ENCODE assay signal across 21 cellular contexts in the genomic region with DNA sequence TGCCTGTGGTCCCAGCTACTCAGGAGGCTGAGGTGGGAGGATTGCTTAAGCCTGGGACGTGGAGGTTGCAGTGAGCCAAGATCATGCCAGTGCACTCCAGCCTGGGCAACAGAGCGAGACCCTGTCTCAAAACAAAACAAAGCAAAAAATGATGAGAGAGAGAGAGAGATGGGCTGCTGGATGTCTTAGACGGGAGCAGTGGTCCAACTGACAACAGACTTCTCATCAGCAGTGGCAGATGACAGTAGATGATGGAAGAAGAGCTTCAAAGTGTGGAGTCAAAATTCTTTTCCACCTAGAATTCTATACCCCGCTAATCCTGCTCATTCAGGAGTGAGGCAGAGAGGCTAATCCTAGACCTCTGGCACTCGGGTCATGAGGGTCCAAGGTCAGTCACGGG. TPM values are rescaled to one million over a fixed set of nuclear protein-coding genes. Genes with fewer than 3 reads are reported as not detected.
DNase-seq lines count a peak whose midpoint lies in the region; ATAC-seq, FAIRE-seq and TF ChIP-seq lines count a peak whose summit lies in the region.
"Had no signal": no experiment of that assay in that cellular context is flagged by ENCODE, and none has a peak within 500 bp of the region (broad histone marks: within the 10 kb centered on the region; RNA-seq: fewer than 3 reads in every experiment).

No MANE protein-coding gene starts in this region.

- FAIRE-seq in HepG2 (lab: Jason Lieb, UNC): no peak
- FAIRE-seq: A549 had no signal

- WGBS in HepG2 (ENCODE audit: low lambda C conversion rate): 90% methylated on average over 3 of the region's 6 CpGs

- TF ChIP-seq RAD21 in HepG2 (CRISPR knock-in tag; IDR thresholded peaks at IDR 0.05): no peak

- no peak for ATAC-seq in Right ventricle myocardium superior (ENCODE audit: poor library complexity)
- ATAC-seq in HepG2: no peak
- ATAC-seq: A549 had no signal

- H3K79me2 ChIP-seq in HepG2 (ENCODE audit: insufficient read depth, low read length): no peaks in the 10 kb centered on the region

- TF ChIP-seq CTCF in left ventricle myocardium inferior (IDR thresholded peaks at IDR 0.05; ENCODE audit: borderline replicate concordance) (no peak), HepG2 (CRISPR knock-in tag; IDR thresholded peaks at IDR 0.05) (no peak)

- H4K20me1 ChIP-seq in HepG2 (ENCODE audit: insufficient read depth, low read length): no peaks in the 10 kb centered on the region

- H3K36me3 ChIP-seq in left ventricle myocardium inferior (peaks cover 27% of the 10 kb centered on the region), HepG2 (replicated peaks in 1 of 2; ENCODE audit: control insufficient read depth in 1 of 2, insufficient read depth in 2 of 2, low read length in 2 of 2) (peaks cover 9 to 23% of the 10 kb centered on the region in 2 experiments)
- H3K36me3 ChIP-seq: HAP-1 had no signal

- CTCF ChIA-PET in HepG2 (lab: Yijun Ruan, JAX; ENCODE audit: low intra/inter-chr PET ratio, low total read pairs): no interaction called here

- H3K27me3 ChIP-seq in left ventricle myocardium inferior (ENCODE audit: low read depth) (no peaks in the 10 kb centered on the region), HepG2 (ENCODE audit: control insufficient read depth in 1 of 2, insufficient read depth in 2 of 2, low read length in 2 of 2) (no peaks in the 10 kb centered on the region)
- H3K27me3 ChIP-seq: BLaER1 had no signal

- no peak overlapping the region for H3K9ac ChIP-seq in HepG2 (ENCODE audit: insufficient read depth, low read depth, low read length)
- H3K9ac ChIP-seq: BLaER1, GM23248 had no signal

- no peak overlapping the region for H2AFZ ChIP-seq in HepG2 (ENCODE audit: low read length)
- H2AFZ ChIP-seq: GM23248 had no signal

- no peak for TF ChIP-seq EP300 in HepG2 (IDR thresholded peaks at IDR 0.05; ENCODE audit: low read depth in 2 of 2, low read length in 2 of 2)
- no peak for TF ChIP-seq EP300 in HepG2 (CRISPR knock-in tag; IDR thresholded peaks at IDR 0.05; ENCODE audit: borderline replicate concordance)

- H3K27ac ChIP-seq in left ventricle myocardium inferior (replicated peaks) (no peak overlapping the region), HepG2 (ENCODE audit: extremely low read length, insufficient read depth, low read length) (no peak overlapping the region), substantia nigra (ENCODE audit: low read depth, low read length, poor library complexity, severe bottlenecking) (peak overlapping the region; percentile 51)
- H3K27ac ChIP-seq: 22Rv1, A549, GM23248 had no signal

- no peak overlapping the region for H3K4me2 ChIP-seq in HepG2 (ENCODE audit: low read depth, low read length)
- H3K4me2 ChIP-seq: A549, BLaER1 had no signal

- intact Hi-C loops in Right ventricle myocardium superior (cut with DNase I): no loop called here
- intact Hi-C loops in left ventricle myocardium inferior (cut with micrococcal nuclease): no loop called here
- intact Hi-C loops in HepG2 (cut with micrococcal nuclease; ENCODE audit: unreplicated experiment): no loop called here

- peak; percentile 6 for DNase-seq in Right ventricle myocardium superior
- no peak for DNase-seq in left ventricle myocardium inferior
- no peak for DNase-seq in HepG2 (ENCODE audit: low spot score)
- no peak for DNase-seq in substantia nigra (lab: John Stamatoyannopoulos, UW)
- DNase-seq in NCI-H2107 treated with DMSO at 0.1 percent for 48 hours (lab: John Stamatoyannopoulos, UW; ENCODE audit: unreplicated experiment): no peak
- DNase-seq in G401 (ENCODE audit: low spot score): no peak
- no peak for DNase-seq in ecto neural progenitor cell (ENCODE audit: low spot score)
- DNase-seq: AML-193; CD4-positive, alpha-beta memory T cell; DMS153; DMS79; GF-D8; GM23248 had no signal

- in situ Hi-C loops in HepG2 (cut with HindIII; ENCODE audit: extremely low pct_ligation_motif_present, low pct_unique_long_range_greater_than_20kb): no loop called here
- in situ Hi-C loops in G401 (cut with HindIII; ENCODE audit: low sequenced_read_pairs): no loop called here

- H3K9me3 ChIP-seq in left ventricle myocardium inferior (replicated peaks) (no peaks in the 10 kb centered on the region), HepG2 (ENCODE audit: low read length) (no peaks in the 10 kb centered on the region)
- H3K9me3 ChIP-seq: A549, BLaER1, HAP-1 had no signal

- no peak overlapping the region for H3K4me3 ChIP-seq in left ventricle myocardium inferior
- H3K4me3 ChIP-seq in HepG2 (replicated peaks in 1 of 3; ENCODE audit: insufficient read depth in 1 of 3, low read depth in 2 of 3, low read length in 3 of 3): no peak overlapping the region
- H3K4me3 ChIP-seq: A549, BLaER1, GM23248, HAP-1 had no signal

- H3K4me1 ChIP-seq in left ventricle myocardium inferior (peaks cover 63% of the 10 kb centered on the region), HepG2 (ENCODE audit: insufficient read depth, low read length) (peaks cover 13% of the 10 kb centered on the region; the same call in 1 of the 2 replicates)
- H3K4me1 ChIP-seq: A549, HAP-1 had no signal

- POLR2A ChIA-PET in HepG2 (lab: Yijun Ruan, JAX): interaction anchor here (1.2 to 1.3 kb wide), 2 partner anchors 9 to 68 kb away, joined by 4 to 7 read pairs; no protein-coding TSS in a partner anchor

- BruUV-seq in HepG2 (replicated peaks; lab: Mats Ljungman, UMichigan): no TSS peak

- no peak for TF ChIP-seq POLR2A in HepG2 (IDR thresholded peaks at IDR 0.05; ENCODE audit: insufficient read depth in 1 of 2, low read depth in 2 of 2, low read length in 2 of 2)

TF ChIP-seq in HepG2, 621 proteins besides CTCF, POLR2A, EP300 and RAD21 (continues in another document):
- TF ChIP-seq ZNF317 (CRISPR knock-in tag; IDR thresholded peaks at IDR 0.05): peak; percentile 94

RNA-seq across cellular contexts. Expression of gene ACR, which starts 29.0 kb away (rescaled TPM):
- total RNA-seq in Right ventricle myocardium superior: 0.43 TPM
- 0.30 TPM for total RNA-seq in left ventricle myocardium inferior
- not detected in 2 replicates for total RNA-seq in HepG2 (2016; rRNA removed; fragmentation: Illumina TruSeq; extraction: Trizol)
- not detected in 2 replicates for total RNA-seq in HepG2 (2016; cell fraction: cytosol; rRNA removed; fragmentation: Illumina TruSeq; extraction: Trizol; ENCODE audit: low read depth)
- not detected in 2 replicates for total RNA-seq in HepG2 (2016; cell fraction: insoluble cytoplasmic fraction; rRNA removed; fragmentation: Illumina TruSeq; extraction: Trizol)
- not detected in 2 replicates for total RNA-seq in HepG2 (2016; cell fraction: membrane; rRNA removed; fragmentation: Illumina TruSeq; extraction: Trizol)
- total RNA-seq in HepG2 (2016; cell fraction: nucleus; rRNA removed; fragmentation: Illumina TruSeq; extraction: Trizol): not detected in 2 replicates
- polyA plus RNA-seq in HepG2 (2011; rRNA removed): 0.15 and 0.29 TPM in 2 replicates
- polyA plus RNA-seq in HepG2 (2011; cell fraction: cytosol; rRNA removed): 0.04 and 0.12 TPM in 2 replicates
- 0.51 and 0.73 TPM in 2 replicates for polyA plus RNA-seq in HepG2 (2011; cell fraction: nucleus; rRNA removed)
- polyA plus RNA-seq in HepG2 (2012): 0.44 TPM in 1 of 2 replicates, not detected in the other
- not detected in 2 replicates for polyA plus RNA-seq in HepG2 (2016; cell fraction: cytosol; fragmentation: Illumina TruSeq; extraction: Trizol; ENCODE audit: low read depth)
- not detected in 2 replicates for polyA plus RNA-seq in HepG2 (2016; cell fraction: insoluble cytoplasmic fraction; fragmentation: Illumina TruSeq; extraction: Trizol; ENCODE audit: low read depth)
- not detected in 2 replicates for polyA plus RNA-seq in HepG2 (2016; cell fraction: membrane; fragmentation: Illumina TruSeq; extraction: Trizol; ENCODE audit: low read depth)
- polyA plus RNA-seq in HepG2 (2016; cell fraction: nucleus; fragmentation: Illumina TruSeq; extraction: Trizol; ENCODE audit: insufficient read depth, low read depth): not detected in 2 replicates
- polyA minus RNA-seq in HepG2 (2011; rRNA and poly(A)+ RNA removed; ENCODE audit: low replicate concordance): not detected in 2 replicates
- polyA minus RNA-seq in HepG2 (2011; cell fraction: cytosol; rRNA and poly(A)+ RNA removed): not detected in 2 replicates
- 0.62 and 0.77 TPM in 2 replicates for polyA minus RNA-seq in HepG2 (2011; cell fraction: nucleus; rRNA and poly(A)+ RNA removed)
- total RNA-seq in G401 (2014; rRNA removed; shearing (Covaris generic)): not detected in 2 replicates
- total RNA-seq: CD4-positive, alpha-beta memory T cell; Daoy; GM23248; H4; HT-29 had no signal
- polyA plus RNA-seq: A549; CD14-positive monocyte; CD4-positive, alpha-beta memory T cell; GM23248 had no signal

RNA-seq across cellular contexts. Expression of gene SHANK3, which starts 36.4 kb away (rescaled TPM):
- total RNA-seq in Right ventricle myocardium superior (19.3 TPM), left ventricle myocardium inferior (23.1 TPM), HepG2 (2016; rRNA removed; fragmentation: Illumina TruSeq; extraction: Trizol) (1.9 and 2.9 TPM in 2 replicates)
- total RNA-seq in HepG2 (2016; cell fraction: cytosol; rRNA removed; fragmentation: Illumina TruSeq; extraction: Trizol; ENCODE audit: low read depth): 0.79 and 1.0 TPM in 2 replicates
- 1.7 and 2.9 TPM in 2 replicates for total RNA-seq in HepG2 (2016; cell fraction: insoluble cytoplasmic fraction; rRNA removed; fragmentation: Illumina TruSeq; extraction: Trizol)
- total RNA-seq in HepG2 (2016; cell fraction: membrane; rRNA removed; fragmentation: Illumina TruSeq; extraction: Trizol): 2.3 TPM in 2 replicates
- total RNA-seq in HepG2 (2016; cell fraction: nucleus; rRNA removed; fragmentation: Illumina TruSeq; extraction: Trizol): 2.9 and 3.7 TPM in 2 replicates
- 4.6 and 6.5 TPM in 2 replicates for polyA plus RNA-seq in HepG2 (2011; rRNA removed)
- polyA plus RNA-seq in HepG2 (2011; cell fraction: cytosol; rRNA removed): 3.0 and 3.9 TPM in 2 replicates
- 25.0 and 33.1 TPM in 2 replicates for polyA plus RNA-seq in HepG2 (2011; cell fraction: nucleus; rRNA removed)
- 7.9 and 8.7 TPM in 2 replicates for polyA plus RNA-seq in HepG2 (2012)
- polyA plus RNA-seq in HepG2 (2016; cell fraction: cytosol; fragmentation: Illumina TruSeq; extraction: Trizol; ENCODE audit: low read depth): 0.66 and 0.71 TPM in 2 replicates
- 3.0 and 4.2 TPM in 2 replicates for polyA plus RNA-seq in HepG2 (2016; cell fraction: insoluble cytoplasmic fraction; fragmentation: Illumina TruSeq; extraction: Trizol; ENCODE audit: low read depth)
- polyA plus RNA-seq in HepG2 (2016; cell fraction: membrane; fragmentation: Illumina TruSeq; extraction: Trizol; ENCODE audit: low read depth): 1.6 and 1.9 TPM in 2 replicates
- 14.0 and 17.0 TPM in 2 replicates for polyA plus RNA-seq in HepG2 (2016; cell fraction: nucleus; fragmentation: Illumina TruSeq; extraction: Trizol; ENCODE audit: insufficient read depth, low read depth)
- polyA minus RNA-seq in HepG2 (2011; rRNA and poly(A)+ RNA removed; ENCODE audit: low replicate concordance): 0.07 and 4.8 TPM in 2 replicates
- polyA minus RNA-seq in HepG2 (2011; cell fraction: cytosol; rRNA and poly(A)+ RNA removed): 5.2 and 5.4 TPM in 2 replicates
- polyA minus RNA-seq in HepG2 (2011; cell fraction: nucleus; rRNA and poly(A)+ RNA removed): 5.8 and 5.9 TPM in 2 replicates
- 3.6 and 5.0 TPM in 2 replicates for total RNA-seq in G401 (2014; rRNA removed; shearing (Covaris generic))
- total RNA-seq: CD4-positive, alpha-beta memory T cell; HT-29 had no signal
- polyA plus RNA-seq: CD14-positive monocyte; CD4-positive, alpha-beta memory T cell had no signal
